In the genomic region with DNA sequence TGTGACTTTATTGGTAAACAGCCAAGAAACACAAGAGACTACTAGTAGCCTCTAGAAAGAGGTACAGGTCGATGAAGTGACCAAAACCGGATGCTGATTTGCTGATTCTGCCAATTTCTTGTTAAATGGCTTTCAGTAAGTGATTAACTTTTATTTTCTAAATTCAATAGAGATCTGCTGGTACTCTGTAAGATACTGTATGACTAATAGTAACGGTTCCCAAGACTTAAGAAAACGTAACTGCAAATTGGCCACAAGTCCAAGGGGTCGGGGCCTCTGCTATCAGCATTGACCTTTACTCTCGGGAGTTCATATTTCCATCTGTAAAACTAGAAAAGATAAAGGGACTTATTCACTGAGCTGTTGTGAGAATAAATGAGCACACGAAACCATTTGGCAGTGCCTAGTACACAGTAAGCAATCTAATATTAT, we compare ENCODE assay signal across 1 cellular context.
TF ChIP-seq lines count a peak whose summit lies in the region.

No MANE protein-coding gene starts in this region.

TF ChIP-seq in K562, 482 proteins besides CTCF, POLR2A, EP300 and RAD21 (continued from another document):
- TF ChIP-seq RHOXF2B (CRISPR knock-in tag; conservative IDR thresholded peaks at IDR 0.05) (no peak), RFX1 (IDR thresholded peaks at IDR 0.05) (no peak), NCOR1 (IDR thresholded peaks at IDR 0.05) (peak; percentile 53), CTBP1 (IDR thresholded peaks at IDR 0.05; ENCODE audit: borderline replicate concordance) (no peak), POLR2AphosphoS2 (IDR thresholded peaks at IDR 0.05; ENCODE audit: low read length) (no peak), ZKSCAN3 (CRISPR knock-in tag; IDR thresholded peaks at IDR 0.05) (no peak), CEBPB (tag; IDR thresholded peaks at IDR 0.05) (no peak), DPF2 (IDR thresholded peaks at IDR 0.05) (peak; percentile 74), GATAD2B (IDR thresholded peaks at IDR 0.05; ENCODE audit: borderline replicate concordance) (0 out of 2 replicates have a peak, but pooled peaks have one; percentile 11), PHF21A (IDR thresholded peaks at IDR 0.05; ENCODE audit: borderline replicate concordance, low read depth) (no peak), ZNF764 (CRISPR knock-in tag; IDR thresholded peaks at IDR 0.05; ENCODE audit: low read depth) (no peak), RBFOX2 (IDR thresholded peaks at IDR 0.05; ENCODE audit: low read depth, low read length) (no peak), MCM7 (IDR thresholded peaks at IDR 0.05) (no peak), PHF8 (IDR thresholded peaks at IDR 0.05; ENCODE audit: borderline replicate concordance, low read length) (no peak), TOE1 (IDR thresholded peaks at IDR 0.05; ENCODE audit: borderline replicate concordance) (no peak), TOE1 (CRISPR knock-in tag; IDR thresholded peaks at IDR 0.05; ENCODE audit: borderline replicate concordance, low read depth) (no peak), TBL1XR1 (IDR thresholded peaks at IDR 0.05; ENCODE audit: low read length in 2 of 2) (no peak), SMARCA4 (IDR thresholded peaks at IDR 0.05) (peak; percentile 41), ARID4B (CRISPR knock-in tag; IDR thresholded peaks at IDR 0.05) (no peak), ATF6 (CRISPR knock-in tag; IDR thresholded peaks at IDR 0.05) (no peak), ZNF347 (CRISPR knock-in tag; IDR thresholded peaks at IDR 0.05; ENCODE audit: low read depth) (no peak), MAFG (tag; conservative IDR thresholded peaks at IDR 0.05) (peak; percentile 76), PTTG1 (tag; IDR thresholded peaks at IDR 0.05; ENCODE audit: low read depth) (no peak), NFRKB (IDR thresholded peaks at IDR 0.05; ENCODE audit: low read depth) (no peak), FOXO4 (CRISPR knock-in tag; IDR thresholded peaks at IDR 0.05) (no peak), CBX5 (IDR thresholded peaks at IDR 0.05; ENCODE audit: borderline replicate concordance, low read depth) (no peak), MCM5 (IDR thresholded peaks at IDR 0.05; ENCODE audit: low read depth) (no peak), MEIS2 (IDR thresholded peaks at IDR 0.05; ENCODE audit: partially characterized antibody) (no peak), FOXK2 (conservative IDR thresholded peaks at IDR 0.05 in 1 of 2, IDR thresholded peaks at IDR 0.05 in 1 of 2; ENCODE audit: low read depth in 2 of 2) (no peak), TRIM24 (IDR thresholded peaks at IDR 0.05) (no peak), E2F5 (CRISPR knock-in tag; IDR thresholded peaks at IDR 0.05) (no peak), NFE2L1 (tag; IDR thresholded peaks at IDR 0.05; ENCODE audit: borderline replicate concordance, low read depth) (no peak), MAFK (IDR thresholded peaks at IDR 0.05; ENCODE audit: low read length) (peak; percentile 54), ESRRA (IDR thresholded peaks at IDR 0.05; ENCODE audit: borderline replicate concordance, low read depth) (no peak), DNMT1 (IDR thresholded peaks at IDR 0.05) (no peak), BACH1 (tag; IDR thresholded peaks at IDR 0.05) (no peak), LEF1 (IDR thresholded peaks at IDR 0.05) (peak; percentile 38; the same call in 1 of the 2 replicates), KHSRP (IDR thresholded peaks at IDR 0.05) (no peak), KLF1 (tag; IDR thresholded peaks at IDR 0.05) (no peak), CREM (IDR thresholded peaks at IDR 0.05; ENCODE audit: low read depth) (0 out of 2 replicates have a peak, but pooled peaks have one; percentile 7), TEAD4 (IDR thresholded peaks at IDR 0.05; ENCODE audit: low read length) (peak; percentile 57), TEAD4 (CRISPR knock-in tag; IDR thresholded peaks at IDR 0.05; ENCODE audit: borderline replicate concordance) (no peak), SREBF1 (IDR thresholded peaks at IDR 0.05; ENCODE audit: borderline replicate concordance, low read depth, low read length) (no peak), CHD2 (IDR thresholded peaks at IDR 0.05; ENCODE audit: low read depth, low read length) (no peak), ZNF12 (CRISPR knock-in tag; IDR thresholded peaks at IDR 0.05) (no peak)
- TF ChIP-seq, protein P1, sequence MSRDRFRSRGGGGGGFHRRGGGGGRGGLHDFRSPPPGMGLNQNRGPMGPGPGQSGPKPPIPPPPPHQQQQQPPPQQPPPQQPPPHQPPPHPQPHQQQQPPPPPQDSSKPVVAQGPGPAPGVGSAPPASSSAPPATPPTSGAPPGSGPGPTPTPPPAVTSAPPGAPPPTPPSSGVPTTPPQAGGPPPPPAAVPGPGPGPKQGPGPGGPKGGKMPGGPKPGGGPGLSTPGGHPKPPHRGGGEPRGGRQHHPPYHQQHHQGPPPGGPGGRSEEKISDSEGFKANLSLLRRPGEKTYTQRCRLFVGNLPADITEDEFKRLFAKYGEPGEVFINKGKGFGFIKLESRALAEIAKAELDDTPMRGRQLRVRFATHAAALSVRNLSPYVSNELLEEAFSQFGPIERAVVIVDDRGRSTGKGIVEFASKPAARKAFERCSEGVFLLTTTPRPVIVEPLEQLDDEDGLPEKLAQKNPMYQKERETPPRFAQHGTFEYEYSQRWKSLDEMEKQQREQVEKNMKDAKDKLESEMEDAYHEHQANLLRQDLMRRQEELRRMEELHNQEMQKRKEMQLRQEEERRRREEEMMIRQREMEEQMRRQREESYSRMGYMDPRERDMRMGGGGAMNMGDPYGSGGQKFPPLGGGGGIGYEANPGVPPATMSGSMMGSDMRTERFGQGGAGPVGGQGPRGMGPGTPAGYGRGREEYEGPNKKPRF (IDR thresholded peaks at IDR 0.05; ENCODE audit: low read depth, low read length): no peak
- TF ChIP-seq, protein P2, sequence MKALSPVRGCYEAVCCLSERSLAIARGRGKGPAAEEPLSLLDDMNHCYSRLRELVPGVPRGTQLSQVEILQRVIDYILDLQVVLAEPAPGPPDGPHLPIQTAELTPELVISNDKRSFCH (CRISPR knock-in tag; IDR thresholded peaks at IDR 0.05): no peak
- TF ChIP-seq, protein P2 (tag; IDR thresholded peaks at IDR 0.05): peak; percentile 84
